ENCODE assay signal across 9 cellular contexts in the genomic region with DNA sequence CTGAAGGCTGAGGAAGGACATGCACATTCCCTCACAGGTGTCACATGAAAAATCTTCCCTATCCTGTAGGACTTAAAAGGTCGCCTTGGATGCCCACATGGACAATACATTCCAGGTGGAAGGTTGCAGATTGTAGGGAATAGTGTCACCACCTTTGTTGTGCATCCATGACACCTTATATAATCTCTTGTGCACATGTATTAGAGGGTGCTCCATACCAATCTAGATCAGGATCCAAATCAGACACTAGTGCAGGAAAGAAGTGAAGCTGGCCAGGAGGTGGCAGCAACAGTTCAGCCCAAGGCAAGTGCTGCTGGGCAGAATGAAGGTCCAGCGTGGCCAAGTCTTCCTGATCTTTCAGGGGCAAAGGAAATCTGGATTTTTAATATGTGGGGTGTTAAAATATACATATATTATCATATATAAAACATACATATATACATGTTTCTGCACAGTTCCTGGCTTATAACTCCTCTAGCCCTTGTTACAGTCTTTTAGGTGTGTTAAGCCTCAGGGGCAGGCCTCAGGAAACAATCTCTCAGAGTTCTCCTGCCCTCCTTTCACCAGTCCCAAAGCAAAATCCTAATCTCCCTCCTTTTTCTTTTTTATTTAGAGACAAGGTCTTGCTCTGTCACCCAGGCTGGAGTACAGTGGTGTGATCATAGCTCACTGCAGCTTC. TPM values are rescaled to one million over a fixed set of nuclear protein-coding genes. Genes with fewer than 3 reads are reported as not detected.
DNase-seq lines count a peak whose midpoint lies in the region; ATAC-seq and TF ChIP-seq lines count a peak whose summit lies in the region.
"Had no signal": no experiment of that assay in that cellular context is flagged by ENCODE, and none has a peak within 500 bp of the region (broad histone marks: within the 10 kb centered on the region; RNA-seq: fewer than 3 reads in every experiment).

No MANE protein-coding gene starts in this region.

- H3K27me3 Mint-ChIP-seq in glutamatergic neuron (ENCODE audit: unreplicated experiment) = no peaks in the 10 kb centered on the region

- H2AFZ ChIP-seq in PC-9 = no peak overlapping the region

- H3K36me3 Mint-ChIP-seq in glutamatergic neuron (ENCODE audit: unreplicated experiment) = no peaks in the 10 kb centered on the region

- TF ChIP-seq EP300 in ovary (IDR thresholded peaks at IDR 0.05) = no peak

- BruUV-seq in PC-9 (replicated peaks; lab: Mats Ljungman, UMichigan) = no TSS peak

- H3K9me2 ChIP-seq in PC-9 (ENCODE audit: insufficient read depth) = no peaks in the 10 kb centered on the region

- H4K20me1 ChIP-seq in PC-9 (ENCODE audit: insufficient read depth) = no peaks in the 10 kb centered on the region
- H4K20me1 ChIP-seq: BLaER1 treated with 17β-estradiol and CSF1 and Interleukin-3, amounts not matched to agents 10 nM and 100 nM had no signal

- TF ChIP-seq CTCF in PC-9 (conservative IDR thresholded peaks at IDR 0.05) (peak; percentile 75), glutamatergic neuron (IDR thresholded peaks at IDR 0.05; ENCODE audit: partially characterized antibody, unreplicated experiment) (peak; percentile 41), ovary (IDR thresholded peaks at IDR 0.05) (peak; percentile 21 to 36 (median 24))

- H3K4me2 ChIP-seq in PC-9 = no peak overlapping the region
- H3K4me2 ChIP-seq: BLaER1 treated with 17β-estradiol and CSF1 and Interleukin-3, amounts not matched to agents 10 nM and 100 nM had no signal

- intact Hi-C loops in PC-9 (cut with micrococcal nuclease; ENCODE audit: unreplicated experiment) (loop anchor here (1.0 kb wide), 3 partner anchors 164 to 272 kb away; no protein-coding TSS in a partner anchor), ovary (cut with DNase I) (loop anchor here in 2 of 4 donors (10.0 kb wide), 2 partner anchors 159 to 269 kb away; no protein-coding TSS in a partner anchor)

- POLR2A ChIA-PET in PC-9 (lab: Charles Lee; ENCODE audit: unreplicated experiment) = interaction anchor here (0.6 to 0.7 kb wide), 2 partner anchors 125 to 163 kb away, joined by 3 to 4 read pairs; no protein-coding TSS in a partner anchor

- no peak overlapping the region for H3K4me3 Mint-ChIP-seq in glutamatergic neuron (ENCODE audit: unreplicated experiment)

- peak; percentile 26 for DNase-seq in NCI-H146 (lab: John Stamatoyannopoulos, UW)
- DNase-seq in NCI-H146 treated with DMSO at 0.1 percent for 48 hours (lab: John Stamatoyannopoulos, UW; ENCODE audit: unreplicated experiment) = no peak
- DNase-seq in HT-29 (ENCODE audit: low spot score) = peak; percentile 84
- peak; percentile 46 to 64 for DNase-seq in PC-9
- DNase-seq in activated gamma-delta T cell treated with anti-CD3 and anti-CD28 coated beads, Interleukin-2, amount 50 U/mL, for 16 hours (ENCODE audit: low read depth) = peak; percentile 16
- peak; percentile 78 for DNase-seq in glutamatergic neuron
- DNase-seq in ovary = peak; percentile 57 to 78 (median 69)

- H3K36me3 ChIP-seq in PC-9 (ENCODE audit: low read depth) = peaks cover 13% of the 10 kb centered on the region
- H3K36me3 ChIP-seq in ovary = no peaks in the 10 kb centered on the region

- H3K4me1 Mint-ChIP-seq in glutamatergic neuron (ENCODE audit: low read depth, unreplicated experiment) = no peaks in the 10 kb centered on the region

- H3K79me2 ChIP-seq in PC-9 (ENCODE audit: low read depth) = no peaks in the 10 kb centered on the region

- 49 to 51% (median 50%) methylated on average over 2 of the region's 2 CpGs for WGBS in ovary, 3 donors

- no peaks in the 10 kb centered on the region for H3K9me3 Mint-ChIP-seq in glutamatergic neuron (ENCODE audit: unreplicated experiment)

- H3K27me3 ChIP-seq in PC-9 (ENCODE audit: insufficient read depth, low read depth) = no peaks in the 10 kb centered on the region
- H3K27me3 ChIP-seq in ovary = no peaks in the 10 kb centered on the region
- H3K27me3 ChIP-seq: BLaER1 treated with 17β-estradiol and CSF1 and Interleukin-3, amounts not matched to agents 10 nM and 100 nM had no signal

- H3K9me3 ChIP-seq in PC-9 (ENCODE audit: insufficient read depth, low read depth) (no peaks in the 10 kb centered on the region), ovary (no peaks in the 10 kb centered on the region)
- H3K9me3 ChIP-seq: BLaER1 treated with 17β-estradiol and CSF1 and Interleukin-3, amounts not matched to agents 10 nM and 100 nM had no signal

- no peak overlapping the region for H3K27ac ChIP-seq in PC-9
- no peak overlapping the region for H3K27ac ChIP-seq in ovary
- H3K27ac ChIP-seq: BLaER1 treated with 17β-estradiol and CSF1 and Interleukin-3, amounts not matched to agents 10 nM and 100 nM had no signal

- H3K27ac Mint-ChIP-seq in glutamatergic neuron (ENCODE audit: unreplicated experiment) = no peak overlapping the region

- CTCF ChIA-PET in PC-9 (lab: Charles Lee) = interaction anchor here (0.5 to 1.9 kb wide), 5 partner anchors 163 to 326 kb away, joined by 3 to 13 read pairs (median 4); no protein-coding TSS in a partner anchor

- H3K4me1 ChIP-seq in PC-9 (replicated peaks; ENCODE audit: insufficient read depth) = no peaks in the 10 kb centered on the region
- no peaks in the 10 kb centered on the region for H3K4me1 ChIP-seq in ovary (ENCODE audit: insufficient read depth)

- ATAC-seq in GM21515 (IDR thresholded peaks at IDR 0.05; ENCODE audit: unreplicated experiment) = no peak

- peaks cover 35% of the 10 kb centered on the region for H3F3A ChIP-seq in PC-9 (ENCODE audit: insufficient read depth, low read depth)

- no peak for TF ChIP-seq POLR2A in ovary (IDR thresholded peaks at IDR 0.05)

- H3K4me3 ChIP-seq in PC-9 (no peak overlapping the region), ovary (no peak overlapping the region)
- H3K4me3 ChIP-seq: BLaER1 treated with 17β-estradiol and CSF1 and Interleukin-3, amounts not matched to agents 10 nM and 100 nM had no signal

RNA-seq across cellular contexts. Expression of gene NIF3L1, which starts 16.6 kb away (rescaled TPM):
- 31.6 and 38.3 TPM in 2 replicates for total RNA-seq in HT-29 (2014; rRNA removed; shearing (Covaris generic))
- total RNA-seq in PC-9 (2021) = 27.3 and 45.6 TPM in 2 replicates
- total RNA-seq in glutamatergic neuron (ENCODE audit: unreplicated experiment) = 19.7 TPM
- total RNA-seq in ovary = 10 to 100 TPM; 12.8 to 19.8 (median 16.4) TPM
- polyA plus RNA-seq in ovary = 10 to 100 TPM; 22.4 to 29.6 TPM

RNA-seq across cellular contexts. Expression of gene PPIL3, which starts 16.9 kb away (rescaled TPM):
- total RNA-seq in HT-29 (2014; rRNA removed; shearing (Covaris generic)) = 18.5 and 27.4 TPM in 2 replicates
- total RNA-seq in PC-9 (2021) (41.0 and 49.0 TPM in 2 replicates), glutamatergic neuron (ENCODE audit: unreplicated experiment) (44.9 TPM), ovary (10 to 100 TPM; 19.1 to 50.9 (median 38.2) TPM)
- polyA plus RNA-seq in ovary = 10 to 100 TPM; 38.4 to 64.7 TPM

RNA-seq across cellular contexts. Expression of gene CLK1, which starts 41.3 kb away (rescaled TPM):
- 32.2 and 39.1 TPM in 2 replicates for total RNA-seq in HT-29 (2014; rRNA removed; shearing (Covaris generic))
- total RNA-seq in PC-9 (2021) (38.5 and 57.0 TPM in 2 replicates), glutamatergic neuron (ENCODE audit: unreplicated experiment) (141 TPM), ovary (100 to 1,000 TPM in 6 of 7 donors, 10 to 100 TPM in 1; 88.3 to 266 (median 131) TPM)
- 100 to 1,000 TPM; 112 to 157 TPM for polyA plus RNA-seq in ovary

RNA-seq across cellular contexts. Expression of gene ORC2, which starts 57.7 kb away (rescaled TPM):
- total RNA-seq in HT-29 (2014; rRNA removed; shearing (Covaris generic)) = 8.8 and 11.0 TPM in 2 replicates
- total RNA-seq in PC-9 (2021) = 34.0 and 43.3 TPM in 2 replicates
- total RNA-seq in glutamatergic neuron (ENCODE audit: unreplicated experiment) = 28.2 TPM
- 10 to 100 TPM; 12.8 to 31.4 (median 29.0) TPM for total RNA-seq in ovary
- 10 to 100 TPM in 1 of 2 donors, 1 to 10 TPM in 1; 9.8 to 20.5 TPM for polyA plus RNA-seq in ovary

Comparison
In these comparisons a context has a peak if more than half of its experiments do, and no peak if none do; other contexts are left out.
1. CTCF ChIP-seq: peak in every context shown above with its lines; median percentile 75 in PC-9; 41 in glutamatergic neuron; 24 in ovary.